8 cellular contexts compared by ENCODE assay signal in the genomic region with DNA sequence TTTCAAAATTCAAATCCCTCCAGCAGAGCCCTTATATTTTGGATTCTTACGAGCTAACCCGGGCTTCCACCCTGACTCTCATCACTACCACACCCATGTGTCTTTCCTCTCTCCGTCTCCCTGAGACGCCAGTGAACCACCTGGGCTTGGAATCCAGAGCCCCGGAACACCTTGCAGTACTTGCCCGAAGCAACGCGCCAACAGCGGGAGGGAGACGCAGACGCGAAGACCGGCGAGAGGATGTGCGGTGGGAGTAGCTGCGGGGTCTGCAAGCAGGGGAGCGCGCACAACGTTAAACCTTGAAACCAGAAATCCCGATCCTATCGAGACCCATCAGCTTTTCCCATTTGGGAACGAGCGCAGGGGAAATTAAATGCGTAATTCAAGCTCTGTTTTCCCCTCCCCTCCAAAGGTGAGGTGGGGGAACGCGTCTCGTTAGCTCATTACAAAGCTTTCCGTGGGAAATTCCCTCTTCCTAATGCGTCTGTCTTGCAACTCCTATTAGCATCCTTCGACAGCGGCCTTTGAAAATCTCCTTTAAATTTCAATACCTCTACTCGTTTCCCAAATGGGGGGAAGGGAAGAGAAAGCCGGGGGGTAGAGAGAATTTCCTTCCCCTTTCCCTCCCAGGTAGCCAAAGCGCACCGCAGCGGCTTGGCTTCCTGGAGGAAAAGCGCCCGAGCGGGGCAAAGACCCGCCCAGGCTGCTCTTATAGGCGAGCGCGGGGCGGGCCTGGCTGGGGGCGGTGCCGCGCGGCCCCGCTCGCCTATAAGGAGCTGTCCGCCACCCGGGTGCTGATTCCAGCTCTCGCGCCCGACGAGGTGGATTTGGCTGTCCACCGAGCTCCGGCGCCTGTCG. TPM values are rescaled to one million over a fixed set of nuclear protein-coding genes. Genes with fewer than 3 reads are reported as not detected.
A peak's percentile ranks its signal among the peaks of the same experiment; 100 is the strongest.
DNase-seq lines count a peak whose midpoint lies in the region; ATAC-seq and TF ChIP-seq lines count a peak whose summit lies in the region.

Gene CNTNAP5 (plus strand): TSS at position 797 of the 858 bp plus-strand sequence. CDS start 364 bp downstream, outside the sequence.

- no peak within 1 kb of the TSS for H3K56ac ChIP-seq in H9 (ENCODE audit: insufficient read length, low read depth, low read length)

- peak within 1 kb of the TSS; percentile 25 for H3K4me3 ChIP-seq in neuron (ENCODE audit: low read length)

- peak within 1 kb of the TSS; percentile 10 for H3K9ac ChIP-seq in H9 (ENCODE audit: extremely low read depth, insufficient read length, low read length)

- no peaks in the 10 kb centered on the region for H3K79me2 ChIP-seq in H9 (ENCODE audit: insufficient read depth, low read length)

- H2AFZ ChIP-seq in H9 (ENCODE audit: low read length) (peak within 1 kb of the TSS; percentile 25), neuron (ENCODE audit: low read depth, low read length) (no peak within 1 kb of the TSS)

- H4K20me1 ChIP-seq in H9 (ENCODE audit: control insufficient read depth, insufficient read depth, insufficient read length) = no peaks in the 10 kb centered on the region

- H4K91ac ChIP-seq in H9 (ENCODE audit: insufficient read length, low read depth, low read length) = no peak within 1 kb of the TSS

- H3K4me2 ChIP-seq in H9 (ENCODE audit: insufficient read depth, insufficient read length, low read length) = peak within 1 kb of the TSS; percentile 99

- no peaks in the 10 kb centered on the region for H3K9me3 Mint-ChIP-seq in H9

- H3K4ac ChIP-seq in H9 (ENCODE audit: low read depth, low read length) = no peak within 1 kb of the TSS

- peak within 1 kb of the TSS in 1 of 3 experiments; percentile 40; a peak in 1 of 7 replicates for H3K27ac Mint-ChIP-seq in H9

- H3K4me1 ChIP-seq in H9 (ENCODE audit: insufficient read depth, low read length) (no peaks in the 10 kb centered on the region), neuron (ENCODE audit: insufficient read depth, low read length) (peaks cover 2% of the 10 kb centered on the region)

- H3K14ac ChIP-seq in H9 (ENCODE audit: insufficient read depth, low read length) = no peak within 1 kb of the TSS

- no peaks in the 10 kb centered on the region for H3K36me3 ChIP-seq in neuron (ENCODE audit: insufficient read depth, low read length)

- H3K27me3 Mint-ChIP-seq in H9 (ENCODE audit: low read depth) = peaks cover 58% of the 10 kb centered on the region

- H3K79me1 ChIP-seq in H9 (ENCODE audit: insufficient read depth, low read depth, low read length, poor library complexity, severe bottlenecking) = no peaks in the 10 kb centered on the region

- no peaks in the 10 kb centered on the region for H3K9me3 ChIP-seq in H9 (ENCODE audit: control insufficient read depth, low read depth, low read length)
- no peaks in the 10 kb centered on the region for H3K9me3 ChIP-seq in neuron (ENCODE audit: low read length)

- peak within 1 kb of the TSS; percentile 80 to 85 for H3K4me3 Mint-ChIP-seq in H9

- H3T11ph ChIP-seq in H9 (ENCODE audit: low read length) = no peak within 1 kb of the TSS

- peaks cover 19 to 20% of the 10 kb centered on the region in 2 experiments for H3K4me1 Mint-ChIP-seq in H9

- H2BK5ac ChIP-seq in H9 (ENCODE audit: insufficient read length, low read length) = no peak within 1 kb of the TSS

- no peak within 1 kb of the TSS for H2BK20ac ChIP-seq in H9 (ENCODE audit: low read depth, low read length, poor library complexity, severe bottlenecking)

- no peak within 1 kb of the TSS for H2BK12ac ChIP-seq in H9 (ENCODE audit: insufficient read length, low read depth, low read length)

- H2AK5ac ChIP-seq in H9 (ENCODE audit: insufficient read length, low read length) = no peak within 1 kb of the TSS

- H2BK15ac ChIP-seq in H9 (ENCODE audit: low read depth, low read length) = no peak within 1 kb of the TSS

- no CpG with 5 or more reads among the region's 60 CpGs for WGBS in H9 (ENCODE audit: extremely low coverage, insufficient read length, low lambda C conversion rate)

- peaks cover 14% of the 10 kb centered on the region for H3K23me2 ChIP-seq in H9 (ENCODE audit: insufficient read length, low read depth, low read length, poor library complexity, severe bottlenecking)

- no peak for ATAC-seq in HG03460 (IDR thresholded peaks at IDR 0.05; ENCODE audit: unreplicated experiment)
- ATAC-seq in GM19351 (IDR thresholded peaks at IDR 0.05; ENCODE audit: unreplicated experiment) = no peak
- no peak for ATAC-seq in GM21737 (IDR thresholded peaks at IDR 0.05; ENCODE audit: unreplicated experiment)

- H3K36me3 Mint-ChIP-seq in H9 (ENCODE audit: insufficient read depth in 1 of 3, low read depth in 3 of 3) = no peaks in the 10 kb centered on the region

- DNase-seq in AG08395 (ENCODE audit: low spot score) = peak; percentile 47
- DNase-seq in H9 = peak; percentile 84
- DNase-seq in SK-MEL-5 (ENCODE audit: low read depth, low spot score) = peak; percentile 5
- DNase-seq in foreskin melanocyte = peak; percentile 40

- H2BK120ac ChIP-seq in H9 (ENCODE audit: low read depth, low read length, poor library complexity, severe bottlenecking) = no peak within 1 kb of the TSS

- H3K18ac ChIP-seq in H9 (ENCODE audit: insufficient read length, low read depth, low read length) = no peak within 1 kb of the TSS

- in situ Hi-C loops in SK-MEL-5 (cut with HindIII; ENCODE audit: low pct_unique_long_range_greater_than_20kb, low sequenced_read_pairs) = no loop called here

- no peak within 1 kb of the TSS for H3K23ac ChIP-seq in H9 (ENCODE audit: insufficient read length, low read depth, low read length)

- peaks cover 13% of the 10 kb centered on the region; the same call in 1 of the 2 replicates for H3K27me3 ChIP-seq in H9 (ENCODE audit: insufficient read depth, low read length)
- peaks cover 28% of the 10 kb centered on the region for H3K27me3 ChIP-seq in neuron (ENCODE audit: insufficient read depth, low read length)

- no peak within 1 kb of the TSS for H3K27ac ChIP-seq in H9 (ENCODE audit: insufficient read length, low read depth, low read length)

- no peak within 1 kb of the TSS for H4K8ac ChIP-seq in H9 (replicated peaks; ENCODE audit: insufficient read length, low read depth, low read length)

- TF ChIP-seq CTCF in H9 (conservative IDR thresholded peaks at IDR 0.05) = no peak

- H4K5ac ChIP-seq in H9 (ENCODE audit: insufficient read length, low read depth, low read length) = no peak within 1 kb of the TSS

RNA-seq across cellular contexts. Expression of gene CNTNAP5, which starts in this region (rescaled TPM):
- 0.39 and 0.48 TPM in 2 replicates for total RNA-seq in H9 (2021)
- total RNA-seq in SK-MEL-5 (2014; rRNA removed; shearing (Covaris generic)) = not detected in 2 replicates
- polyA plus RNA-seq in SK-MEL-5 (2015; cell fraction: cytosol; rRNA removed) = 0.04 TPM in 1 of 2 replicates, not detected in the other
- polyA plus RNA-seq in SK-MEL-5 (2015; cell fraction: nucleus; rRNA removed) = 0.05 TPM in 1 of 2 replicates, not detected in the other

Comparison
In these comparisons a context has a peak if more than half of its experiments do, and no peak if none do; other contexts are left out.
1. Peak in DNase-seq, H3K9ac ChIP-seq and H3K4me2 ChIP-seq in H9; RNA of the gene not detected or under 1 TPM.
2. Peak in DNase-seq in SK-MEL-5; RNA of the gene not detected or under 1 TPM.
3. DNase-seq: peak in every context shown above with its lines; median percentile 84 in H9; 47 in AG08395; 40 in foreskin melanocyte; 5 in SK-MEL-5.